11 cellular contexts compared by ENCODE assay signal in the genomic region with DNA sequence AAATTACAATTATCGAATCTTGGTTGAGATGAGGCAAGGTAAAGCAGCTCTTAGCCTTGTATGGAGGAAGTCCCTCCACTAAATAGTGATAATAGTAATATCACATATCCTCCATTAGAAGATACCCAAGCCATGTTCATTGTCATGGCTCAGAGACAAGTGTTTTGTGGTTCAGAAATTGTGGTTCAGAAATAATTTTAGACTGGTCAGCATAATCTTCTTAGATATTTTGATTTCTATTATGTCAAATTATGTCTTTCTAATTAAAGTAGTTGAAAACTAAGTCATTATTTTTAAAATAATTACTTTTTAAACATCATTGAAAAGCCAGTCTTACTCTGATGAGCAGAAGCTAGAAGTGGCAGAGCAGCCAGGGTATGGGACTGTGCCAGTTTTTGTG.
"Had no signal": no experiment of that assay in that cellular context is flagged by ENCODE, and none has a peak within 500 bp of the region (broad histone marks: within the 10 kb centered on the region; RNA-seq: fewer than 3 reads in every experiment).

No MANE protein-coding gene starts in this region.

- H3K27ac ChIP-seq: GM23248 had no signal

- H3K9ac ChIP-seq: GM23248 had no signal

- H3K9me3 ChIP-seq: HAP-1 had no signal

- DNase-seq: GM23248, GOT3, H7, H9, HCEC 1CT, HFFc6 had no signal

- H2AFZ ChIP-seq: GM23248, GM23338 had no signal

- H3K36me3 ChIP-seq: HAP-1 had no signal

- ATAC-seq: GM23338, HCT116 had no signal

- H3K4me2 ChIP-seq: GM23338 had no signal

- H3K4me1 ChIP-seq: HAP-1 had no signal

- H3K4me3 ChIP-seq: GM23248, GM23338, HAP-1 had no signal

- FAIRE-seq: H1, H54 had no signal
